23 cellular contexts compared by ENCODE assay signal in the genomic region with DNA sequence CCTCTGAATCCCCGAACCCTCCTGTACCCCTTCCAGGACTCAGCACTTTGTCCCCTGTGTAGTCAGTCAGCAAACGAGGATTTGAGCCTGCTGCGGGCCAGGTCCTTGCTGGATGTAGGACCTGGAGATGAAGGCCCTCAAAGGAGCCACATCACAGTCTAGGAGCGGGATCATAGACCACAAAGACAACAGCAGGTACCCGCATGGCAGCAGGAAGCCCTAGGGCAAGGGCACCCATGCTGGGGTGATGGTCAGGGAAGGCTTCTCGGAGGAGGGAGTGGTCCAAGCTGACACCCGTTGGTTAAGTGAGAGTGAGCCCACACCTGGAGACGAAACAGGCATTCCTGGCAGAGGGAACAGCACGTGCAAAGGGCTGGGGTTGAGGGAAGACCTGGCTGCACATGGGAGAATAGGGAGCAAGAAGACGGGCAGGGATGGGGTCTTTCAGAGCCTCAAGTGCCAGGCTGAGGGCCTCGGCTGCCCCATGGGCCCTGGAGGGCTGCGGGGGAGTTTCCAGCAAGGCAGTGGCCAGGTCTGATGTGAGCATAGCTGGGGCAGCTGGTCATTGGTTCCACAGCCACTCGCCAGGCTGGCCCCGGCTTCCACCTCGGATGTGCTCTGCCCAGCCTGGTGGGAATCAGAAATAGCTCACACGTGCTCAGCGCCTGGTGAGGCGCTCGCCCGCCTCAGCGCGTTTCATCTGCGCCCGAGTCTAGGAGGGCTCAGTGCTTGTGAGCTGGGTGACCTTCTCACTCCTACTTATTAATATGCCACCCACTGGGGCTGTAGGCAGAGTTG. TPM values are rescaled to one million over a fixed set of nuclear protein-coding genes. Genes with fewer than 3 reads are reported as not detected.
DNase-seq lines count a peak whose midpoint lies in the region; ATAC-seq, FAIRE-seq and TF ChIP-seq lines count a peak whose summit lies in the region.
"Had no signal": no experiment of that assay in that cellular context is flagged by ENCODE, and none has a peak within 500 bp of the region (broad histone marks: within the 10 kb centered on the region; RNA-seq: fewer than 3 reads in every experiment).

No MANE protein-coding gene starts in this region.

- H3K79me2 ChIP-seq in HepG2 (ENCODE audit: insufficient read depth, low read length), result no peaks in the 10 kb centered on the region

- in situ Hi-C loops in HepG2 (cut with HindIII; ENCODE audit: extremely low pct_ligation_motif_present, low pct_unique_long_range_greater_than_20kb), result no loop called here

- TF ChIP-seq POLR2A in HepG2 (IDR thresholded peaks at IDR 0.05; ENCODE audit: insufficient read depth in 1 of 2, low read depth in 2 of 2, low read length in 2 of 2), result no peak

- ATAC-seq in Right ventricle myocardium inferior, result no peak
- no peak for ATAC-seq in left ventricle myocardium superior
- no peak for ATAC-seq in HepG2
- no peak for ATAC-seq in aorta (ENCODE audit: low FRiP score)
- ATAC-seq: PC-3 had no signal

- H3K27me3 ChIP-seq in HepG2 (ENCODE audit: control insufficient read depth in 1 of 2, insufficient read depth in 2 of 2, low read length in 2 of 2) (peaks cover 0 to 26% of the 10 kb centered on the region in 2 experiments; a peak in 3 of 5 replicates), aorta (ENCODE audit: control insufficient read depth in 1 of 2, insufficient read depth in 2 of 2, low read length in 1 of 2) (no peaks in the 10 kb centered on the region)
- H3K27me3 ChIP-seq: BLaER1 treated with 17β-estradiol and CSF1 and Interleukin-3, amounts not matched to agents 10 nM and 100 nM had no signal

- H3K4me3 ChIP-seq in HepG2 (replicated peaks in 1 of 3; ENCODE audit: insufficient read depth in 1 of 3, low read depth in 2 of 3, low read length in 3 of 3) (no peak overlapping the region), aorta (ENCODE audit: low read length in 2 of 2) (no peak overlapping the region)
- H3K4me3 ChIP-seq: BLaER1 treated with 17β-estradiol and CSF1 and Interleukin-3, amounts not matched to agents 10 nM and 100 nM; GM23338 had no signal

- H3K4me1 Mint-ChIP-seq in chondrocyte (ENCODE audit: low read depth), result no peaks in the 10 kb centered on the region
- H3K4me1 Mint-ChIP-seq: CD8-positive, alpha-beta memory T cell had no signal

- BruUV-seq in HepG2 (replicated peaks; lab: Mats Ljungman, UMichigan), result no TSS peak

- H3K27ac Mint-ChIP-seq in chondrocyte (ENCODE audit: unreplicated experiment), result no peak overlapping the region
- H3K27ac Mint-ChIP-seq: GM23338 had no signal

- H3K4me1 ChIP-seq in HepG2 (ENCODE audit: insufficient read depth, low read length), result no peaks in the 10 kb centered on the region
- H3K4me1 ChIP-seq in aorta (ENCODE audit: control insufficient read depth in 1 of 2, insufficient read depth in 2 of 2, low read length in 2 of 2), result no peaks in the 10 kb centered on the region
- H3K4me1 ChIP-seq: BLaER1 treated with 17β-estradiol and CSF1 and Interleukin-3, amounts not matched to agents 10 nM and 100 nM had no signal

- H3K4me3 Mint-ChIP-seq in chondrocyte (ENCODE audit: unreplicated experiment), result no peak overlapping the region
- H3K4me3 Mint-ChIP-seq: CD8-positive, alpha-beta memory T cell; GM23338 had no signal

- TF ChIP-seq RAD21 in HepG2 (CRISPR knock-in tag; IDR thresholded peaks at IDR 0.05), result no peak

- 54% methylated on average over 24 of the region's 24 CpGs for WGBS in HepG2 (ENCODE audit: low lambda C conversion rate)
- 80% methylated on average over 24 of the region's 24 CpGs for WGBS in aorta, 2 donors

- peaks cover 20% of the 10 kb centered on the region for H3K9me3 Mint-ChIP-seq in chondrocyte (ENCODE audit: low read depth)

- no peaks in the 10 kb centered on the region for H4K20me1 ChIP-seq in HepG2 (ENCODE audit: insufficient read depth, low read length)

- FAIRE-seq in HepG2 (lab: Jason Lieb, UNC), result no peak
- FAIRE-seq: G401.6 had no signal

- H3K27me3 Mint-ChIP-seq in chondrocyte (ENCODE audit: low read depth), result peaks cover 36% of the 10 kb centered on the region

- peak; percentile 37 for DNase-seq in Right ventricle myocardium inferior (ENCODE audit: missing footprints)
- no peak for DNase-seq in left ventricle myocardium superior
- DNase-seq in chondrocyte (ENCODE audit: low spot score), result peak; percentile 61
- DNase-seq in HepG2 (ENCODE audit: low spot score), result no peak
- peak; percentile 35 to 47 for DNase-seq in aorta
- no peak for DNase-seq in T-helper 9 cell
- DNase-seq in ecto neural progenitor cell (ENCODE audit: low spot score), result no peak
- DNase-seq in activated effector memory CD4-positive, alpha-beta T cell treated with anti-CD3 and anti-CD28 coated beads, Interleukin-2, amount 50 U/mL, for 16 hours, result no peak
- DNase-seq: Calu3, DMS153, Kasumi-1, NCI-H1694, NCI-H2081 treated with DMSO at 0.1 percent for 48 hours, NCI-H2171 treated with DMSO at 0.1 percent for 48 hours, NCI-H526, PC-3, SIG-M5, SK-N-SH had no signal

- H3K36me3 Mint-ChIP-seq in chondrocyte (ENCODE audit: low read depth), result peaks cover 2% of the 10 kb centered on the region
- H3K36me3 Mint-ChIP-seq: CD8-positive, alpha-beta memory T cell had no signal

- no peak overlapping the region for H2AFZ ChIP-seq in HepG2 (ENCODE audit: low read length)
- H2AFZ ChIP-seq: GM23338 had no signal

- H3K36me3 ChIP-seq in HepG2 (replicated peaks in 1 of 2; ENCODE audit: control insufficient read depth in 1 of 2, insufficient read depth in 2 of 2, low read length in 2 of 2) (no peaks in the 10 kb centered on the region), aorta (ENCODE audit: control insufficient read depth in 1 of 2, insufficient read depth in 2 of 2, low read length in 1 of 2) (no peaks in the 10 kb centered on the region)
- H3K36me3 ChIP-seq: BLaER1 treated with 17β-estradiol and CSF1 and Interleukin-3, amounts not matched to agents 10 nM and 100 nM had no signal

- no peak overlapping the region for H3K4me2 ChIP-seq in HepG2 (ENCODE audit: low read depth, low read length)
- H3K4me2 ChIP-seq: BLaER1 treated with 17β-estradiol and CSF1 and Interleukin-3, amounts not matched to agents 10 nM and 100 nM; GM23338; SK-N-SH had no signal

- no peak for TF ChIP-seq CTCF in chondrocyte (IDR thresholded peaks at IDR 0.05)
- TF ChIP-seq CTCF in HepG2 (CRISPR knock-in tag; IDR thresholded peaks at IDR 0.05), result no peak

- H3K27ac ChIP-seq in HepG2 (ENCODE audit: extremely low read length, insufficient read depth, low read length) (no peak overlapping the region), aorta (ENCODE audit: low read depth in 1 of 2, low read length in 2 of 2) (no peak overlapping the region)
- H3K27ac ChIP-seq: 22Rv1; BLaER1 treated with 17β-estradiol and CSF1 and Interleukin-3, amounts not matched to agents 10 nM and 100 nM had no signal

- no peak for TF ChIP-seq EP300 in HepG2 (IDR thresholded peaks at IDR 0.05; ENCODE audit: low read depth in 2 of 2, low read length in 2 of 2)
- no peak for TF ChIP-seq EP300 in HepG2 (CRISPR knock-in tag; IDR thresholded peaks at IDR 0.05; ENCODE audit: borderline replicate concordance)

- H3K9me3 ChIP-seq in HepG2 (ENCODE audit: low read length), result no peaks in the 10 kb centered on the region
- peaks cover 1% of the 10 kb centered on the region for H3K9me3 ChIP-seq in aorta (ENCODE audit: control insufficient read depth, low read length)

- CTCF ChIA-PET in HepG2 (lab: Yijun Ruan, JAX; ENCODE audit: low intra/inter-chr PET ratio, low total read pairs), result no interaction called here

- POLR2A ChIA-PET in HepG2 (lab: Yijun Ruan, JAX), result no interaction called here

- H3K9ac ChIP-seq in HepG2 (ENCODE audit: insufficient read depth, low read depth, low read length), result no peak overlapping the region
- H3K9ac ChIP-seq: BLaER1 treated with 17β-estradiol and CSF1 and Interleukin-3, amounts not matched to agents 10 nM and 100 nM; SK-N-SH had no signal

- intact Hi-C loops in Right ventricle myocardium inferior (cut with DNase I), result no loop called here
- intact Hi-C loops in left ventricle myocardium superior (cut with micrococcal nuclease), result no loop called here
- intact Hi-C loops in HepG2 (cut with micrococcal nuclease; ENCODE audit: unreplicated experiment), result no loop called here
- intact Hi-C loops in aorta (cut with DNase I), result no loop called here

TF ChIP-seq in HepG2, 621 proteins besides CTCF, POLR2A, EP300 and RAD21:
- no peak for TF ChIP-seq STAG1 (CRISPR knock-in tag; IDR thresholded peaks at IDR 0.05)
- TF ChIP-seq ZNF34 (CRISPR knock-in tag; IDR thresholded peaks at IDR 0.05; ENCODE audit: borderline replicate concordance), result no peak
- no peak for TF ChIP-seq ZNF629 (CRISPR knock-in tag; conservative IDR thresholded peaks at IDR 0.05)
- 0 out of 2 replicates have a peak, but pooled peaks have one; percentile 29 for TF ChIP-seq SRY (CRISPR knock-in tag; IDR thresholded peaks at IDR 0.05)
- TF ChIP-seq MLLT10 (CRISPR knock-in tag; IDR thresholded peaks at IDR 0.05), result no peak
- TF ChIP-seq ZNF260 (CRISPR knock-in tag; IDR thresholded peaks at IDR 0.05; ENCODE audit: borderline replicate concordance, low read depth), result 0 out of 2 replicates have a peak, but pooled peaks have one; percentile 13

RNA-seq across cellular contexts. Expression of gene DLGAP4, which starts 15.0 kb away (rescaled TPM):
- 46.3 TPM for total RNA-seq in Right ventricle myocardium inferior
- 38.1 TPM for total RNA-seq in left ventricle myocardium superior
- total RNA-seq in chondrocyte, result 140 to 165 TPM (median 161 TPM) in 3 replicates
- total RNA-seq in HepG2 (2016; rRNA removed; fragmentation: Illumina TruSeq; extraction: Trizol), result 13.3 and 15.2 TPM in 2 replicates
- total RNA-seq in HepG2 (2016; cell fraction: cytosol; rRNA removed; fragmentation: Illumina TruSeq; extraction: Trizol; ENCODE audit: low read depth), result 17.7 and 20.1 TPM in 2 replicates
- total RNA-seq in HepG2 (2016; cell fraction: insoluble cytoplasmic fraction; rRNA removed; fragmentation: Illumina TruSeq; extraction: Trizol), result 10.7 and 12.5 TPM in 2 replicates
- 30.2 and 36.1 TPM in 2 replicates for total RNA-seq in HepG2 (2016; cell fraction: membrane; rRNA removed; fragmentation: Illumina TruSeq; extraction: Trizol)
- total RNA-seq in HepG2 (2016; cell fraction: nucleus; rRNA removed; fragmentation: Illumina TruSeq; extraction: Trizol), result 14.3 and 17.6 TPM in 2 replicates
- polyA plus RNA-seq in HepG2 (2011; rRNA removed), result 26.7 and 33.5 TPM in 2 replicates
- polyA plus RNA-seq in HepG2 (2011; cell fraction: cytosol; rRNA removed), result 18.9 and 28.9 TPM in 2 replicates
- polyA plus RNA-seq in HepG2 (2011; cell fraction: nucleus; rRNA removed), result 81.3 and 93.4 TPM in 2 replicates
- polyA plus RNA-seq in HepG2 (2012), result 33.2 and 39.1 TPM in 2 replicates
- 42.6 and 57.9 TPM in 2 replicates for polyA plus RNA-seq in HepG2 (2016; cell fraction: cytosol; fragmentation: Illumina TruSeq; extraction: Trizol; ENCODE audit: low read depth)
- 32.0 and 44.7 TPM in 2 replicates for polyA plus RNA-seq in HepG2 (2016; cell fraction: insoluble cytoplasmic fraction; fragmentation: Illumina TruSeq; extraction: Trizol; ENCODE audit: low read depth)
- polyA plus RNA-seq in HepG2 (2016; cell fraction: membrane; fragmentation: Illumina TruSeq; extraction: Trizol; ENCODE audit: low read depth), result 45.4 and 49.0 TPM in 2 replicates
- 63.9 and 68.5 TPM in 2 replicates for polyA plus RNA-seq in HepG2 (2016; cell fraction: nucleus; fragmentation: Illumina TruSeq; extraction: Trizol; ENCODE audit: insufficient read depth, low read depth)
- 15.9 and 38.7 TPM in 2 replicates for polyA minus RNA-seq in HepG2 (2011; rRNA and poly(A)+ RNA removed; ENCODE audit: low replicate concordance)
- polyA minus RNA-seq in HepG2 (2011; cell fraction: cytosol; rRNA and poly(A)+ RNA removed), result 33.7 and 42.9 TPM in 2 replicates
- 29.9 and 33.6 TPM in 2 replicates for polyA minus RNA-seq in HepG2 (2011; cell fraction: nucleus; rRNA and poly(A)+ RNA removed)
- total RNA-seq in aorta, result 100 to 1,000 TPM; 110 to 150 TPM
- polyA plus RNA-seq in aorta, result 10 to 100 TPM; 33.2 to 85.9 TPM

Comparison
In these comparisons a context has a peak if more than half of its experiments do, and no peak if none do; other contexts are left out.
1. DNase-seq: peak in Right ventricle myocardium inferior (single experiment), chondrocyte (single experiment) and aorta (2 of 2); none in left ventricle myocardium superior (single experiment), HepG2 (single experiment), T-helper 9 cell (single experiment), ecto neural progenitor cell (single experiment) and activated effector memory CD4-positive, alpha-beta T cell treated with anti-CD3 and anti-CD28 coated beads, Interleukin-2, amount 50 U/mL, for 16 hours (single experiment).